Comparison of ENCODE assay signal across 8 cellular contexts in the genomic region with DNA sequence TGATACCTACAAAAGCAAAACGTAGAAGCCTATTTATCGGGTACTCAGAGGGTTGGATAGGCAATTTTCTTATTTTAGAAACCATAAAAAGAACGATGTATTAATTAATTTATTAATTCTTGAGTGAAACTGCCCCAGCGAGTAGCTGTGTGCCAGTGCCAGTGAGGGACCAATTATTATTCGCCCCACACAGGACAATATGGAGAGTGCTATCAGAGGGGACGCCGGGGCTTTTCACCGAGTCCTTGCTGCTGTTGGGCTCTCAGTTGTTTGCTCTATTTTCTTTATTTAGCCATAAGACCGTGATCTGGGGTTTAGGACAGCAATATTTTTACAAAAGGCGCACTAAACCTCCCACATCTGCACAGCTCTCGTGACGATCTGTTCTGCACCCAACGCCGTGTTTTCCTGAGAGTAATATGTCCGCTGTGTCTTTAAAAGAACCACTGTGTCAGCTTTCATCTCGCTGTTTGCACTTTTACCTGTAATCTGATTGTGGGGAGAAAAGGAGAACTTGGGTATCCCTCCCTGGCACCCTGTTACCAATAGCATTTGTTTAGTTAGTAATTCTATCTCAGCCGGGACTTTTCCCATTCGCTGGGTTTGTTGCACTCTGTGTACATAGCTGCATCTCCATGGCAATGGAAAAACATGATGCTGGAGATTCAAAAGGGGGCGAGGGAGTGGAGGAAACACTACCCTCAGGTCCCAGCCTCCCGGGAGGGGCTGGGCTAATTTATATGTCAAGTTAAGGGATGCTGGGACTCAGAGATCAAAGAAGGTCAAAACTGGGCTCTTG. TPM values are rescaled to one million over a fixed set of nuclear protein-coding genes. Genes with fewer than 3 reads are reported as not detected.
DNase-seq lines count a peak whose midpoint lies in the region; ATAC-seq and TF ChIP-seq lines count a peak whose summit lies in the region.

No MANE protein-coding gene starts in this region.

- H3K9me3 ChIP-seq in ovary: no peaks in the 10 kb centered on the region

- H3K4me3 ChIP-seq in AG10803 (ENCODE audit: low read length) (peak overlapping the region; percentile 69), foreskin fibroblast (ENCODE audit: low read depth in 1 of 2, low read length in 2 of 2) (peak overlapping the region; percentile 58 to 62), ovary (peak overlapping the region; percentile 51)

- peak overlapping the region; percentile 58 to 98 for H3K27ac ChIP-seq in ovary

- H3K4me1 ChIP-seq in ovary (ENCODE audit: insufficient read depth): peaks cover 7% of the 10 kb centered on the region

- no peaks in the 10 kb centered on the region for H3K27me3 ChIP-seq in ovary

- TF ChIP-seq EP300 in ovary (IDR thresholded peaks at IDR 0.05): no peak

- TF ChIP-seq POLR2A in ovary (IDR thresholded peaks at IDR 0.05): peak; percentile 75

- 5 to 8% (median 7%) methylated on average over 20 of the region's 20 CpGs for WGBS in ovary, 3 donors

- intact Hi-C loops in ovary (cut with DNase I): loop anchor here in 1 of 4 donors (5.0 kb wide), 2 partner anchors 33 to 42 kb away; no protein-coding TSS in a partner anchor

- no peak for ATAC-seq in HG03280 (IDR thresholded peaks at IDR 0.05; ENCODE audit: unreplicated experiment)
- ATAC-seq in HG02571 (IDR thresholded peaks at IDR 0.05; ENCODE audit: unreplicated experiment): no peak
- no peak for ATAC-seq in GM21381 (IDR thresholded peaks at IDR 0.05; ENCODE audit: unreplicated experiment)

- H3K36me3 ChIP-seq in ovary: no peaks in the 10 kb centered on the region

- no peak for TF ChIP-seq CTCF in AG10803 (conservative IDR thresholded peaks at IDR 0.05; ENCODE audit: low read length)
- no peak for TF ChIP-seq CTCF in foreskin fibroblast (IDR thresholded peaks at IDR 0.05; ENCODE audit: low read depth, low read length)
- no peak for TF ChIP-seq CTCF in ovary (IDR thresholded peaks at IDR 0.05)

- DNase-seq in AG10803 (ENCODE audit: low read depth) (peak; percentile 71), HuH-7 (ENCODE audit: low spot score) (peak; percentile 60), SK-N-DZ (ENCODE audit: low spot score) (peak; percentile 44), foreskin fibroblast (peak in 1 of 2 donors; percentile 64), ovary (peak in 4 of 5 donors; percentile 52 to 81 (median 58))

RNA-seq across cellular contexts. Expression of gene ZNF516, which starts 30.1 kb away (rescaled TPM):
- polyA plus RNA-seq in SK-N-DZ (2014; cell fraction: cytosol; rRNA removed): 18.9 and 25.6 TPM in 2 replicates
- 14.5 and 25.3 TPM in 2 replicates for polyA plus RNA-seq in SK-N-DZ (2014; cell fraction: nucleus; rRNA removed)
- total RNA-seq in ovary: 100 to 1,000 TPM in 3 of 7 donors, 10 to 100 TPM in 4; 44.9 to 110 (median 99.9) TPM
- polyA plus RNA-seq in ovary: 10 to 100 TPM; 13.5 to 25.4 TPM
